In genomic region chr7:151505433-151505832, GRCh38 we compare ENCODE assay signal across 1 cellular context.
A peak's percentile ranks its signal among the peaks of the same experiment; 100 is the strongest.
TF ChIP-seq lines count a peak whose summit lies in the region.

No MANE protein-coding gene starts in this region.

TF ChIP-seq in K562, 482 proteins besides CTCF, POLR2A, EP300 and RAD21 (continued from another document):
- TF ChIP-seq ARID4B (CRISPR knock-in tag; IDR thresholded peaks at IDR 0.05) (no peak), BACH1 (tag; IDR thresholded peaks at IDR 0.05) (peak; percentile 91), HBP1 (CRISPR knock-in tag; IDR thresholded peaks at IDR 0.05) (no peak), FOS (IDR thresholded peaks at IDR 0.05; ENCODE audit: extremely low read depth, insufficient read length) (no peak), HMG20B (CRISPR knock-in tag; IDR thresholded peaks at IDR 0.05) (no peak), BHLHE40 (IDR thresholded peaks at IDR 0.05; ENCODE audit: low read length) (no peak), ARID1B (IDR thresholded peaks at IDR 0.05) (peak; percentile 20; the same call in 1 of the 2 replicates), TSC22D4 (tag; IDR thresholded peaks at IDR 0.05) (no peak), MAFF (IDR thresholded peaks at IDR 0.05; ENCODE audit: low read length) (peak; percentile 91), MGA (IDR thresholded peaks at IDR 0.05) (peak; percentile 30; the same call in 1 of the 2 replicates), ATF7 (IDR thresholded peaks at IDR 0.05) (0 out of 2 replicates have a peak, but pooled peaks have one; percentile 7), ZNF146 (CRISPR knock-in tag; IDR thresholded peaks at IDR 0.05; ENCODE audit: unreplicated experiment) (no peak), STAT6 (CRISPR knock-in tag; IDR thresholded peaks at IDR 0.05) (no peak), CHD2 (IDR thresholded peaks at IDR 0.05; ENCODE audit: low read depth, low read length) (no peak), NFE2L1 (tag; IDR thresholded peaks at IDR 0.05; ENCODE audit: borderline replicate concordance, low read depth) (peak; percentile 85), THAP7 (CRISPR knock-in tag; IDR thresholded peaks at IDR 0.05) (no peak)
